In the genomic region with DNA sequence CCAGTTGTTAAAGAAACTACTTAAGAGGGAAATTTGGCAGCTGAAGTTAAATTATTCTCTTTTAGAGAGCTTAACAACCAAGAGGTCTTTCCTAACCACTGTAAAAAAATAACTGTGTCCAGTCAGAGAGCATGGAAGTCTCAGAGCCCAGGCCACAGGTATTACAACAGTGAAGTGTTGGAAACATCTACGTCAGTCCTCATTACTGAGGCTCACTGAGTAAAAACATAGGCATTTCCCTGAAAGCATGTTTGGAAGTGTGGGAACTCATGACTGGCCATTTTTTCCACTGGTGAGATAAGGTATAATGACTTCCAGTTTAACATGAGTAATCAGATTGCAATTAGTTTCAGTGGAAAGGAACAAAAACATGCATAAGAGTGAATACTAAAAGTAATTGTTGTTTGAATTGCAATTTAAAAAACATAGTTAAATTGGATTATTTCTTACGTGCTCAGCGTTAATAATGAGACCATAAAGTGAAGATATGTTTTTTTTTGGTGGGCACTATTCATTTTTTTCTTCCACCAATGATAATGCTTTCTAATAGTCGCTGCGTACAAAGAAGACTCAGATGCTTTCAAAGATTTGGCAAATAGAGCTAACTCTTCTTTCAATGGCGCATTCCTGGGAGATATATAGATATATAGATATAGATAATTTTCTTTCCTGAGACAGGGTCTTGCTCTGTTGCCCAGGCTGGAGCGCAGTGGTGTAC, we compare ENCODE assay signal across 10 cellular contexts.
DNase-seq lines count a peak whose midpoint lies in the region; ATAC-seq, FAIRE-seq and TF ChIP-seq lines count a peak whose summit lies in the region.
"Had no signal": no experiment of that assay in that cellular context is flagged by ENCODE, and none has a peak within 500 bp of the region (broad histone marks: within the 10 kb centered on the region; RNA-seq: fewer than 3 reads in every experiment).

No MANE protein-coding gene starts in this region.

- no peaks in the 10 kb centered on the region for H3K9me3 ChIP-seq in pancreas

- no peaks in the 10 kb centered on the region for H3K4me1 ChIP-seq in pancreas

- FAIRE-seq in pancreas (lab: Jason Lieb, UNC), result no peak
- FAIRE-seq: colon had no signal

- POLR2A ChIA-PET in RWPE1 (lab: Yijun Ruan, JAX; ENCODE audit: low non-redundant PET), result no interaction called here

- WGBS in pancreas, 2 donors, result 87 to 92% methylated on average over 7 of the region's 7 CpGs

- ATAC-seq in pancreas, result peak; percentile 48 to 97 (median 87)
- ATAC-seq in HG03432 (IDR thresholded peaks at IDR 0.05; ENCODE audit: unreplicated experiment), result no peak

- no peak overlapping the region for H3K4me3 ChIP-seq in pancreas

- CTCF ChIA-PET in RWPE1 (lab: Yijun Ruan, JAX), result interaction anchor here (0.5 kb wide), 1 partner anchor 174 kb away, joined by 5 read pairs; no protein-coding TSS in a partner anchor

- no peaks in the 10 kb centered on the region for H3K36me3 ChIP-seq in pancreas

- intact Hi-C loops in pancreas (cut with DNase I), result no loop called here

- DNase-seq in COLO829 (ENCODE audit: low spot score) (peak; percentile 78), RWPE1 (ENCODE audit: low spot score) (peak; percentile 88), fibroblast of peridontal ligament (ENCODE audit: extremely low read depth) (peak; percentile 100), pancreas (peak in 2 of 6 donors; percentile 31 to 52), NCI-H1436 treated with DMSO at 0.1 percent for 48 hours (lab: John Stamatoyannopoulos, UW) (no peak), NCI-H2171 (lab: John Stamatoyannopoulos, UW) (no peak), cerebellar cortex (ENCODE audit: low spot score) (no peak)
- DNase-seq: NCI-H1048 had no signal

- TF ChIP-seq CTCF in RWPE1 (conservative IDR thresholded peaks at IDR 0.05; ENCODE audit: low read depth) (no peak), pancreas (IDR thresholded peaks at IDR 0.05) (no peak)

- H3K27ac ChIP-seq in RWPE1 (peak overlapping the region; percentile 71), pancreas (peak overlapping the region in 2 of 4 donors; percentile 48 to 68)

- no peaks in the 10 kb centered on the region for H3K27me3 ChIP-seq in pancreas

Comparison
In these comparisons a context has a peak if more than half of its experiments do, and no peak if none do; other contexts are left out.
1. DNase-seq: peak in COLO829 (single experiment), RWPE1 (single experiment) and fibroblast of peridontal ligament (single experiment); none in NCI-H1436 treated with DMSO at 0.1 percent for 48 hours (single experiment), NCI-H2171 (single experiment) and cerebellar cortex (single experiment).